In the genomic region with DNA sequence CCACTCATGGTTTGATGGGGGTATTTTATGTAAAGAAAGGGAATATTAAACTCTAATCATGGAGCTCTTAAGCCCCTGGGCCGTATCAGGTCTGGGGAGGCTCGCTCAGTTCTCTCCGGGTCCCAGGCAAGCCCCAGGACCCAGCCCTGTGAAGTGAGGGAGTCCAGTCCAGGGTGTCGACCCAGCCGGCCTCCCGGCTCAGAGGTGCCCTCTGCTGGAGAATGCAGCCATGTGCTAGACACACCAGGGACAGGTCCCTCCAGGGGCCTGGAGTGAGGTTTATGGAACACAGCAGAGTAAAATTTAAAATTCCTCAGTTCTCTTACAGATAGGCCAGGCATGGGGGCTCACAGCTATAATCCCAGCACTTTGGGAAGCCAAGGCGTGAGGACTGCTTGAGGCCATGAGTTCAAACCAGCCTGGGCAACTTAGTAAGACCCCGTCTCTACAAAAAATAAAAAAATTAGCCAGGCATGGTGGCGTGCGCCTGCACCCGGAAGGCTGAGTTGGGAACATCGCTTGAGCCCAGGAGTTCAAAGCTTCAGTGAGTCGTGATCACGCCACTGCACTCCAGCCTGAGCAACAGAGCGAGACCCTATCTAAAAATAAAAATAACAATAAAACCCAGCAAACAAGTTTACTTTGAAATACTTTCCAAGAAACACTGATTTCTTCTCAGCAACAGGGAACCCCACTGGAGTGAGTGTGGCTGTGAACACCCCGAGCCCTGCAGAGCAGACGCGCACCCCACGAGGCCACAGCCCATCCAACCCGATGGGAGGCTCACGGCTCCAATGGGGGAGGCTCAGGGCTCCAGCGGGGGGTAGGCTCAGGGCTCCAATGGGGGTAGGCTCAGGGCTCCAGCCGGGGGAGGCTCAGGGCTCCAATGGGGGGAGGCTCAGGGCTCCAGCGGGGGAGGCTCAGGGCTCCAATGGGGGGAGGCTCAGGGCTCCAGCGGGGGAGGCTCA, we compare ENCODE assay signal across 8 cellular contexts.
A peak's percentile ranks its signal among the peaks of the same experiment; 100 is the strongest.
DNase-seq lines count a peak whose midpoint lies in the region; ATAC-seq lines count a peak whose summit lies in the region.

No MANE protein-coding gene starts in this region.

- ATAC-seq in left colon: peak; percentile 90
- ATAC-seq in GM18520 (IDR thresholded peaks at IDR 0.05; ENCODE audit: unreplicated experiment): no peak

- intact Hi-C loops in left colon (cut with DNase I, micrococcal nuclease): no loop called here

- peak; percentile 24 for DNase-seq in NCI-H146 (lab: John Stamatoyannopoulos, UW)
- DNase-seq in NCI-H146 treated with DMSO at 0.1 percent for 48 hours (lab: John Stamatoyannopoulos, UW; ENCODE audit: unreplicated experiment): no peak
- peak; percentile 41 for DNase-seq in MV-4-11 (lab: John Stamatoyannopoulos, UW)
- peak; percentile 67 for DNase-seq in activated CD4-positive, CD25-positive, alpha-beta regulatory T cell treated with anti-CD3 and anti-CD28 coated beads, Interleukin-2, amount 50 U/mL, for 72 hours
- DNase-seq in caudate nucleus (lab: John Stamatoyannopoulos, UW): peak in 47 of 61 donors; percentile 5 to 62 (median 36)
- DNase-seq in left colon: peak; percentile 61 to 82
- DNase-seq in stimulated activated CD4-positive, alpha-beta T cell treated with anti-CD3 and anti-CD28 coated beads, Interleukin-4, amount 100 ng/mL, for 48 hours (ENCODE audit: low read depth in 2 of 2): peak; percentile 67 to 69

- no peak overlapping the region for H3K27ac ChIP-seq in caudate nucleus (ENCODE audit: low read depth, low read length)
